ENCODE assay signal across 26 cellular contexts in genomic region chr6:77337392-77337791, GRCh38.
"Had no signal": no experiment of that assay in that cellular context is flagged by ENCODE, and none has a peak within 500 bp of the region (broad histone marks: within the 10 kb centered on the region; RNA-seq: fewer than 3 reads in every experiment).

No MANE protein-coding gene starts in this region.

- H3K36me3 ChIP-seq: SJCRH30 had no signal

- ATAC-seq: activated CD4-positive, alpha-beta T cell treated with anti-CD3 and anti-CD28 coated beads for 36 hours; activated T-cell treated with anti-CD3 and anti-CD28 coated beads, Interleukin-2, amount 50 U/mL, for 72 hours; Panc1; Right ventricle myocardium inferior had no signal

- H3K4me3 ChIP-seq: SJCRH30 had no signal

- H3K27me3 Mint-ChIP-seq: activated CD4-positive, alpha-beta memory T cell treated with anti-CD3 and anti-CD28 coated beads, Interleukin-2, amount 10 ng/mL, durations not matched to agents 7 days and 5 days; activated CD4-positive, alpha-beta T cell treated with anti-CD3 and anti-CD28 coated beads for 36 hours; activated naive CD4-positive, alpha-beta T cell treated with anti-CD3 and anti-CD28 coated beads, Interleukin-2, amount 10 ng/mL, durations not matched to agents 7 days and 5 days; activated naive CD8-positive, alpha-beta T cell treated with anti-CD3 and anti-CD28 coated beads for 36 hours had no signal

- H3K27ac Mint-ChIP-seq: activated CD4-positive, alpha-beta memory T cell treated with anti-CD3 and anti-CD28 coated beads, Interleukin-2, amount 10 ng/mL, durations not matched to agents 7 days and 5 days; activated CD4-positive, alpha-beta T cell treated with anti-CD3 and anti-CD28 coated beads for 36 hours; activated naive CD4-positive, alpha-beta T cell treated with anti-CD3 and anti-CD28 coated beads, Interleukin-2, amount 10 ng/mL, durations not matched to agents 7 days and 5 days; activated naive CD8-positive, alpha-beta T cell treated with anti-CD3 and anti-CD28 coated beads for 36 hours; activated T-cell treated with anti-CD3 and anti-CD28 coated beads, Interleukin-2, amount 50 U/mL, for 72 hours; activated T-helper 2 cell treated with anti-CD3 and anti-CD28 coated beads, Interferon-gamma antibody, Interleukin-2, Interleukin-4, amounts not matched to agents 10 μg/mL and 5 μg/mL and 100 μg/mL, durations not matched to agents 14 hours and 24 hours and 36 hours had no signal

- H3K9me3 ChIP-seq: SJCRH30, SK-N-SH had no signal

- H3K4me1 Mint-ChIP-seq: activated CD4-positive, alpha-beta memory T cell treated with anti-CD3 and anti-CD28 coated beads, Interleukin-2, amount 10 ng/mL, durations not matched to agents 7 days and 5 days; activated CD4-positive, alpha-beta T cell treated with anti-CD3 and anti-CD28 coated beads for 36 hours; activated naive CD4-positive, alpha-beta T cell treated with anti-CD3 and anti-CD28 coated beads, Interleukin-2, amount 10 ng/mL, durations not matched to agents 7 days and 5 days; activated naive CD8-positive, alpha-beta T cell treated with anti-CD3 and anti-CD28 coated beads for 36 hours had no signal

- H3K36me3 Mint-ChIP-seq: activated naive CD4-positive, alpha-beta T cell treated with anti-CD3 and anti-CD28 coated beads, Interleukin-2, amount 10 ng/mL, durations not matched to agents 7 days and 5 days; activated naive CD8-positive, alpha-beta T cell treated with anti-CD3 and anti-CD28 coated beads for 36 hours had no signal

- H3K27ac ChIP-seq: SJCRH30, VCaP had no signal

- H3K9ac ChIP-seq: SK-N-SH had no signal

- H3K4me1 ChIP-seq: SJCRH30 had no signal

- H3K9me2 ChIP-seq: SK-N-SH had no signal

- DNase-seq: activated CD4-positive, alpha-beta memory T cell treated with anti-CD3 and anti-CD28 coated beads, Interleukin-2, amount 10 ng/mL, durations not matched to agents 7 days and 5 days; activated CD4-positive, alpha-beta T cell treated with anti-CD3 and anti-CD28 coated beads for 36 hours; activated CD4-positive, alpha-beta T cell treated with anti-CD3 and anti-CD28 coated beads, Interleukin-2, amount 50 U/mL, for 1 hour; activated gamma-delta T cell treated with Interleukin-2 at 50 U/mL for 16 hours; activated naive CD4-positive, alpha-beta T cell treated with anti-CD3 and anti-CD28 coated beads, Interleukin-2, amount 10 ng/mL, durations not matched to agents 7 days and 5 days; activated naive CD8-positive, alpha-beta T cell treated with anti-CD3 and anti-CD28 coated beads for 36 hours; activated T-cell treated with anti-CD3 and anti-CD28 coated beads, Interleukin-2, amount 50 U/mL, for 72 hours; caudate nucleus; Kasumi-1; KBM-7; NCI-H1048; NCI-H146; NCI-H187 treated with DMSO at 0.1 percent for 48 hours; NCI-H2171 treated with DMSO at 0.1 percent for 48 hours; NCI-H226; NCI-H526; NCI-H774; OCI-M1; RPMI8226; SJCRH30; SK-N-SH; T-helper 1 cell had no signal

- H3K4me2 ChIP-seq: SK-N-SH had no signal

- H3K4me3 Mint-ChIP-seq: activated CD4-positive, alpha-beta memory T cell treated with anti-CD3 and anti-CD28 coated beads, Interleukin-2, amount 10 ng/mL, durations not matched to agents 7 days and 5 days; activated CD4-positive, alpha-beta T cell treated with anti-CD3 and anti-CD28 coated beads for 36 hours; activated naive CD4-positive, alpha-beta T cell treated with anti-CD3 and anti-CD28 coated beads, Interleukin-2, amount 10 ng/mL, durations not matched to agents 7 days and 5 days; activated naive CD8-positive, alpha-beta T cell treated with anti-CD3 and anti-CD28 coated beads for 36 hours; activated T-cell treated with anti-CD3 and anti-CD28 coated beads, Interleukin-2, amount 50 U/mL, for 72 hours had no signal
